8 cellular contexts compared by ENCODE assay signal in the genomic region with DNA sequence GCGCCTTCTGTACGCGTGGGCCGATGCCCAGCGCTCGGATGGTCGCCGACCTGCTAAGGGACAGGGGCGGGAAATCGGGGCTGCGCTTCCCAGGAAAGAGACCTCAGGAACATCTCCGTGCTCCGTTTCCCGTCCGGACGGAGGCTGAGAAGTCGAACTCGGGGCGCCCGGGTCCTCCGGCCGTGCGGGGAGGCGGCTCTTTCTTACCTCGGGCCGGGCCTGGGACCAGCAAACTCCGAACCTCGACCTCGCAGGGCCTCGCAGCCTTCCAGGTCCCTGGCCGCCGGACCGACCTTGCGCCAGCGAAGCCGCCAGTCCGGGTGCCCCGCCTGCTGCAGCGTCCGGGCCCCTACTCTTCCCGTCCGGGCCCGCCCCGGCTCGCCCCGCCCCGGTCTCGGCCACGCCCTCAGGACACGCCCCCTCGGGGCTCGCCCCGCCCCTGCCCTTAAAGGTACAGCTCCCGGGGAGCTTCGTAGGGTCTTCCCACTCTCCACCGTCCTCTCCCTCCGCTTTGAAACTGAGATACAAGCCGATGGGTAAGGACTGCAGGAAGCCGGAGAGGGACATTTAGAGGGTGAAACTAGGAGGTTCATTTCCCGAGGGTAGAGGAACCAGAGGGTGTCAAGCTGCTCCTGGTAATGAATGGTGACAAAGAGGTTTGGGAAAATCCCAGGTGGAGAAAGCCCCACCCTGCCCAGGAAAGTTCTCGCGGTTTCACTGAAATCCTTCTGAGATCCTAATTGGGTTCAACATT. TPM values are rescaled to one million over a fixed set of nuclear protein-coding genes. Genes with fewer than 3 reads are reported as not detected.
DNase-seq lines count a peak whose midpoint lies in the region; ATAC-seq and TF ChIP-seq lines count a peak whose summit lies in the region.

Gene SLC8B1 (minus strand): TSS at position 324 of the 754 bp plus-strand sequence. CDS start 2,231 bp downstream, outside the sequence.

- H3K4me3 ChIP-seq in BLaER1 treated with 17β-estradiol and CSF1 and Interleukin-3, amounts not matched to agents 10 nM and 100 nM = peak within 1 kb of the TSS; percentile 71 to 90 (median 84)
- peak within 1 kb of the TSS; percentile 88 for H3K4me3 ChIP-seq in effector memory CD4-positive, alpha-beta T cell (ENCODE audit: insufficient read depth, low read depth, low read length, poor library complexity, severe bottlenecking)

- peak within 1 kb of the TSS; percentile 92 for H3K4me3 Mint-ChIP-seq in memory B cell

- ATAC-seq in HG03432 (IDR thresholded peaks at IDR 0.05; ENCODE audit: unreplicated experiment) (peak; percentile 95), memory B cell (ENCODE audit: low read depth) (peak; percentile 100)

- H3K27ac Mint-ChIP-seq in memory B cell = peak within 1 kb of the TSS; percentile 28

- no peaks in the 10 kb centered on the region for H3K27me3 Mint-ChIP-seq in memory B cell

- H3K27me3 ChIP-seq in BLaER1 treated with 17β-estradiol and CSF1 and Interleukin-3, amounts not matched to agents 10 nM and 100 nM = peaks cover 0 to 12% (median 10%) of the 10 kb centered on the region in 11 experiments; a peak in 9 of 22 replicates
- no peaks in the 10 kb centered on the region for H3K27me3 ChIP-seq in effector memory CD4-positive, alpha-beta T cell (replicated peaks; ENCODE audit: control insufficient read depth, insufficient read depth, low read length, poor library complexity, severe bottlenecking)

- H3K9me3 Mint-ChIP-seq in memory B cell = no peaks in the 10 kb centered on the region

- peak; percentile 78 for TF ChIP-seq POLR2A in GM19193 (IDR thresholded peaks at IDR 0.05; ENCODE audit: extremely low read depth, insufficient read depth, insufficient read length)

- H3K4me1 ChIP-seq in BLaER1 treated with 17β-estradiol and CSF1 and Interleukin-3, amounts not matched to agents 10 nM and 100 nM = peaks cover 17 to 36% (median 27%) of the 10 kb centered on the region in 10 experiments
- H3K4me1 ChIP-seq in effector memory CD4-positive, alpha-beta T cell (ENCODE audit: control insufficient read depth, insufficient read depth, low read length, poor library complexity, severe bottlenecking) = peaks cover 8% of the 10 kb centered on the region

- peak within 1 kb of the TSS; percentile 85 to 98 (median 94) for H3K4me2 ChIP-seq in BLaER1 treated with 17β-estradiol and CSF1 and Interleukin-3, amounts not matched to agents 10 nM and 100 nM

- CTCF ChIA-PET in activated CD8-positive, alpha-beta memory T cell treated with anti-CD3 and anti-CD28 coated beads for 36 hours (lab: Charles Lee) = interaction anchor here (0.6 to 1.4 kb wide), 3 partner anchors 12 to 19 kb away, joined by 3 to 4 read pairs (median 3); no protein-coding TSS in a partner anchor

- POLR2A ChIA-PET in activated CD8-positive, alpha-beta memory T cell treated with anti-CD3 and anti-CD28 coated beads for 36 hours (lab: Charles Lee) = interaction anchor here (0.6 to 1.1 kb wide), 5 partner anchors 24 to 151 kb away, joined by 3 to 8 read pairs (median 4); partner anchors contain the start of gene PLBD2

- peaks cover 0 to 25% (median 6%) of the 10 kb centered on the region in 11 experiments; a peak in 10 of 22 replicates for H4K20me1 ChIP-seq in BLaER1 treated with 17β-estradiol and CSF1 and Interleukin-3, amounts not matched to agents 10 nM and 100 nM

- no peaks in the 10 kb centered on the region for H3K9me3 ChIP-seq in BLaER1 treated with 17β-estradiol and CSF1 and Interleukin-3, amounts not matched to agents 10 nM and 100 nM (replicated peaks in 1 of 11)
- H3K9me3 ChIP-seq in effector memory CD4-positive, alpha-beta T cell (ENCODE audit: control insufficient read depth, low read length) = no peaks in the 10 kb centered on the region

- peak within 1 kb of the TSS; percentile 69 to 91 (median 86) for H3K9ac ChIP-seq in BLaER1 treated with 17β-estradiol and CSF1 and Interleukin-3, amounts not matched to agents 10 nM and 100 nM

- DNase-seq in NK-92 (lab: John Stamatoyannopoulos, UW; ENCODE audit: unreplicated experiment) (peak; percentile 9), memory B cell (ENCODE audit: low spot score in 2 of 2) (peak; percentile 85 to 95)
- peak; percentile 74 to 79 (median 77) for DNase-seq in effector memory CD4-positive, alpha-beta T cell
- DNase-seq in stimulated activated CD4-positive, alpha-beta T cell treated with anti-CD3 and anti-CD28 coated beads, TNF-alpha, amount 100 ng/mL, for 48 hours (ENCODE audit: low read depth in 3 of 3) = peak; percentile 76 to 85 (median 78)

- H3K36me3 ChIP-seq in BLaER1 treated with 17β-estradiol and CSF1 and Interleukin-3, amounts not matched to agents 10 nM and 100 nM = peaks cover 0 to 31% (median 0%) of the 10 kb centered on the region in 11 experiments; a peak in 9 of 22 replicates
- peaks cover 12% of the 10 kb centered on the region for H3K36me3 ChIP-seq in effector memory CD4-positive, alpha-beta T cell (ENCODE audit: control insufficient read depth, insufficient read depth, low read length)

- peaks cover 8% of the 10 kb centered on the region for H3K4me1 Mint-ChIP-seq in memory B cell

- peak within 1 kb of the TSS; percentile 39 to 86 (median 65) for H3K27ac ChIP-seq in BLaER1 treated with 17β-estradiol and CSF1 and Interleukin-3, amounts not matched to agents 10 nM and 100 nM
- H3K27ac ChIP-seq in effector memory CD4-positive, alpha-beta T cell (ENCODE audit: insufficient read depth, low read length, poor library complexity, severe bottlenecking) = peak within 1 kb of the TSS; percentile 53

- no peaks in the 10 kb centered on the region for H3K36me3 Mint-ChIP-seq in memory B cell

RNA-seq across cellular contexts. Expression of gene SLC8B1, which starts in this region (rescaled TPM):
- 10 to 100 TPM; 13.3 to 15.0 TPM for total RNA-seq in activated CD8-positive, alpha-beta memory T cell treated with anti-CD3 and anti-CD28 coated beads for 36 hours

Comparison
In these comparisons a context has a peak if more than half of its experiments do, and no peak if none do; other contexts are left out.
1. Peak in every context shown above with its lines: DNase-seq, ATAC-seq, H3K4me3 ChIP-seq and H3K27ac ChIP-seq.
2. DNase-seq: peak in every context shown above with its lines; median percentile 90 in memory B cell; 78 in stimulated activated CD4-positive, alpha-beta T cell treated with anti-CD3 and anti-CD28 coated beads, TNF-alpha, amount 100 ng/mL, for 48 hours; 77 in effector memory CD4-positive, alpha-beta T cell; 9 in NK-92.